23 cellular contexts compared by ENCODE assay signal in genomic region chr13:24192811-24193162, GRCh38.
"Had no signal": no experiment of that assay in that cellular context is flagged by ENCODE, and none has a peak within 500 bp of the region (broad histone marks: within the 10 kb centered on the region; RNA-seq: fewer than 3 reads in every experiment).

No MANE protein-coding gene starts in this region.

- H3K4me1 Mint-ChIP-seq: activated T-helper 17 cell treated with anti-CD3 and anti-CD28 coated beads, Interleukin-2, amount 50 U/mL, for 72 hours had no signal

- H3K36me3 ChIP-seq: breast epithelium, gastrocnemius medialis, heart right ventricle, neutrophil, right atrium auricular region, transverse colon had no signal

- H3K27me3 Mint-ChIP-seq: activated naive CD8-positive, alpha-beta T cell treated with anti-CD3 and anti-CD28 coated beads, Interleukin-2, amount 50 U/mL, for 24 hours; activated T-helper 17 cell treated with anti-CD3 and anti-CD28 coated beads, Interleukin-2, amount 50 U/mL, for 72 hours; effector memory CD8-positive, alpha-beta T cell; naive B cell had no signal

- FAIRE-seq: TTC549 had no signal

- H3K9me3 Mint-ChIP-seq: activated naive CD4-positive, alpha-beta T cell treated with anti-CD3 and anti-CD28 coated beads for 36 hours; activated naive CD8-positive, alpha-beta T cell treated with anti-CD3 and anti-CD28 coated beads, Interleukin-2, amount 50 U/mL, for 24 hours; activated T-helper 17 cell treated with anti-CD3 and anti-CD28 coated beads, Interleukin-2, amount 50 U/mL, for 72 hours; effector memory CD8-positive, alpha-beta T cell; naive B cell had no signal

- ATAC-seq: activated naive CD8-positive, alpha-beta T cell treated with anti-CD3 and anti-CD28 coated beads, Interleukin-2, amount 50 U/mL, for 24 hours; activated T-helper 17 cell treated with anti-CD3 and anti-CD28 coated beads, Interleukin-2, amount 50 U/mL, for 72 hours; effector memory CD8-positive, alpha-beta T cell; gastrocnemius medialis; heart right ventricle; left cardiac atrium had no signal

- H3K27me3 ChIP-seq: breast epithelium, gastrocnemius medialis, heart right ventricle, neutrophil, right atrium auricular region, transverse colon had no signal

- H3K36me3 Mint-ChIP-seq: naive B cell had no signal

- H3K9me3 ChIP-seq: gastrocnemius medialis, neutrophil, transverse colon had no signal

- H3K4me3 Mint-ChIP-seq: activated naive CD4-positive, alpha-beta T cell treated with anti-CD3 and anti-CD28 coated beads for 36 hours; activated naive CD8-positive, alpha-beta T cell treated with anti-CD3 and anti-CD28 coated beads, Interleukin-2, amount 50 U/mL, for 24 hours; activated T-helper 17 cell treated with anti-CD3 and anti-CD28 coated beads, Interleukin-2, amount 50 U/mL, for 72 hours; effector memory CD8-positive, alpha-beta T cell; naive B cell had no signal

- H3K4me3 ChIP-seq: breast epithelium, gastrocnemius medialis, heart right ventricle, right atrium auricular region, skin epidermis, transverse colon had no signal

- DNase-seq: activated CD4-positive, alpha-beta T cell treated with anti-CD3 and anti-CD28 coated beads, Interleukin-2, amount 50 U/mL, for 1 hour; activated naive CD4-positive, alpha-beta T cell treated with anti-CD3 and anti-CD28 coated beads for 36 hours; activated naive CD8-positive, alpha-beta T cell treated with anti-CD3 and anti-CD28 coated beads, Interleukin-2, amount 50 U/mL, for 24 hours; aorta; dermis blood vessel endothelial cell; effector memory CD8-positive, alpha-beta T cell; gastrocnemius medialis; heart right ventricle; left cardiac atrium; naive B cell; posterior cingulate gyrus; stimulated activated CD4-positive, alpha-beta T cell treated with anti-CD3 and anti-CD28 coated beads, Interleukin-15, amount 100 ng/mL, for 24 hours; stimulated activated CD4-positive, alpha-beta T cell treated with anti-CD3 and anti-CD28 coated beads, Interleukin-4, amount 100 ng/mL, for 1 hour; stimulated activated naive CD4-positive, alpha-beta T cell; substantia nigra; SW 1271; transverse colon had no signal

- H3K27ac Mint-ChIP-seq: activated naive CD4-positive, alpha-beta T cell treated with anti-CD3 and anti-CD28 coated beads for 36 hours; activated naive CD8-positive, alpha-beta T cell treated with anti-CD3 and anti-CD28 coated beads, Interleukin-2, amount 50 U/mL, for 24 hours; activated T-helper 17 cell treated with anti-CD3 and anti-CD28 coated beads, Interleukin-2, amount 50 U/mL, for 72 hours had no signal
